ENCODE assay signal across 17 cellular contexts in genomic region chr4:7083597-7084563, GRCh38. TPM values are rescaled to one million over a fixed set of nuclear protein-coding genes. Genes with fewer than 3 reads are reported as not detected.
A peak's percentile ranks its signal among the peaks of the same experiment; 100 is the strongest.
DNase-seq lines count a peak whose midpoint lies in the region; ATAC-seq and TF ChIP-seq lines count a peak whose summit lies in the region.
"Had no signal": no experiment of that assay in that cellular context is flagged by ENCODE, and none has a peak within 500 bp of the region (broad histone marks: within the 10 kb centered on the region; RNA-seq: fewer than 3 reads in every experiment).

No MANE protein-coding gene starts in this region.

- H3K4me3 ChIP-seq in heart left ventricle (peak overlapping the region in 8 of 12 donors; percentile 10 to 42 (median 34)), right atrium auricular region (peak overlapping the region in 1 of 2 donors; percentile 4), ascending aorta (peak overlapping the region; percentile 1 to 26), right lobe of liver (peak overlapping the region; percentile 31 to 45 (median 44)), upper lobe of right lung (peak overlapping the region; percentile 21)

- H3K9me3 Mint-ChIP-seq in natural killer cell treated with Interleukin-12 subunit alpha and Interleukin-12 subunit beta and Interleukin-15 and Interleukin-18, amount 100 ng/mL, for 72 hours = no peaks in the 10 kb centered on the region
- H3K9me3 Mint-ChIP-seq: activated naive CD4-positive, alpha-beta T cell treated with anti-CD3 and anti-CD28 coated beads, Interleukin-2, amount 50 U/mL, for 72 hours had no signal

- TF ChIP-seq POLR2A in heart left ventricle (IDR thresholded peaks at IDR 0.05) = no peak
- TF ChIP-seq POLR2A in right lobe of liver (IDR thresholded peaks at IDR 0.05) = no peak

- peaks cover 29 to 47% of the 10 kb centered on the region in 2 donors for H3K27me3 Mint-ChIP-seq in natural killer cell treated with Interleukin-12 subunit alpha and Interleukin-12 subunit beta and Interleukin-15 and Interleukin-18, amount 100 ng/mL, for 72 hours

- TF ChIP-seq CTCF in heart left ventricle (IDR thresholded peaks at IDR 0.05) = no peak
- no peak for TF ChIP-seq CTCF in right atrium auricular region (IDR thresholded peaks at IDR 0.05)
- TF ChIP-seq CTCF in ascending aorta (IDR thresholded peaks at IDR 0.05) = no peak
- TF ChIP-seq CTCF in right lobe of liver (IDR thresholded peaks at IDR 0.05) = peak in 1 of 4 donors; percentile 7
- no peak for TF ChIP-seq CTCF in upper lobe of right lung (IDR thresholded peaks at IDR 0.05)

- ATAC-seq in heart left ventricle = peak in 3 of 4 donors; percentile 30 to 47 (median 41)
- peak; percentile 44 to 74 (median 68) for ATAC-seq in right lobe of liver
- ATAC-seq in upper lobe of right lung = no peak
- no peak for ATAC-seq in natural killer cell treated with Interleukin-12 subunit alpha and Interleukin-12 subunit beta and Interleukin-15 and Interleukin-18, amount 100 ng/mL, for 72 hours
- ATAC-seq: activated CD4-positive, alpha-beta T cell treated with anti-CD3 and anti-CD28 coated beads for 36 hours; activated naive CD4-positive, alpha-beta T cell treated with anti-CD3 and anti-CD28 coated beads, Interleukin-2, amount 50 U/mL, for 72 hours; foreskin keratinocyte had no signal

- no peak overlapping the region for H3K4me3 Mint-ChIP-seq in natural killer cell treated with Interleukin-12 subunit alpha and Interleukin-12 subunit beta and Interleukin-15 and Interleukin-18, amount 100 ng/mL, for 72 hours
- H3K4me3 Mint-ChIP-seq: activated CD4-positive, alpha-beta T cell treated with anti-CD3 and anti-CD28 coated beads for 36 hours; neural crest cell had no signal

- H3K9me3 ChIP-seq in heart left ventricle = peaks cover 0 to 17% (median 0%) of the 10 kb centered on the region in 12 donors
- H3K9me3 ChIP-seq in right atrium auricular region = no peaks in the 10 kb centered on the region
- H3K9me3 ChIP-seq in ascending aorta = peaks cover 0 to 2% of the 10 kb centered on the region in 2 donors
- no peaks in the 10 kb centered on the region for H3K9me3 ChIP-seq in right lobe of liver
- H3K9me3 ChIP-seq in upper lobe of right lung = no peaks in the 10 kb centered on the region

- H3K4me1 ChIP-seq in heart left ventricle = peaks cover 0 to 6% (median 0%) of the 10 kb centered on the region in 12 donors
- H3K4me1 ChIP-seq in right atrium auricular region = no peaks in the 10 kb centered on the region
- no peaks in the 10 kb centered on the region for H3K4me1 ChIP-seq in ascending aorta
- H3K4me1 ChIP-seq in right lobe of liver = peaks cover 0 to 6% (median 0%) of the 10 kb centered on the region in 4 donors
- no peaks in the 10 kb centered on the region for H3K4me1 ChIP-seq in upper lobe of right lung
- H3K4me1 ChIP-seq: foreskin keratinocyte had no signal

- no peaks in the 10 kb centered on the region for H3K4me1 Mint-ChIP-seq in natural killer cell treated with Interleukin-12 subunit alpha and Interleukin-12 subunit beta and Interleukin-15 and Interleukin-18, amount 100 ng/mL, for 72 hours (ENCODE audit: low read depth in 2 of 2)
- H3K4me1 Mint-ChIP-seq: activated CD4-positive, alpha-beta T cell treated with anti-CD3 and anti-CD28 coated beads for 36 hours; neural crest cell had no signal

- H3K27ac ChIP-seq in heart left ventricle (peak overlapping the region in 6 of 12 donors; percentile 5 to 58 (median 40)), right atrium auricular region (peak overlapping the region in 1 of 2 donors; percentile 14), ascending aorta (no peak overlapping the region), right lobe of liver (peak overlapping the region; percentile 13 to 50 (median 48)), upper lobe of right lung (no peak overlapping the region)
- H3K27ac ChIP-seq: foreskin keratinocyte, tibial nerve had no signal

- DNase-seq in heart left ventricle (no peak), right atrium auricular region (ENCODE audit: low spot score) (no peak), ascending aorta (ENCODE audit: low spot score in 2 of 2) (no peak), right lobe of liver (no peak), upper lobe of right lung (no peak), NCI-H187 (lab: John Stamatoyannopoulos, UW) (no peak), cerebellum (ENCODE audit: low spot score) (no peak)
- DNase-seq in natural killer cell treated with Interleukin-12 subunit alpha and Interleukin-12 subunit beta and Interleukin-15 and Interleukin-18, amount 100 ng/mL, for 72 hours (ENCODE audit: low spot score) = no peak
- DNase-seq: activated CD4-positive, alpha-beta T cell treated with anti-CD3 and anti-CD28 coated beads for 36 hours; effector memory CD4-positive, alpha-beta T cell; foreskin keratinocyte; mammary epithelial cell; MV-4-11; right cardiac atrium had no signal

- WGBS in heart left ventricle, 4 donors = 56 to 67% (median 63%) methylated on average over 9 of the region's 9 CpGs
- 39% methylated on average over 8 of the region's 9 CpGs for WGBS in right lobe of liver (ENCODE audit: insufficient coverage, low coverage, low lambda C conversion rate, missing lambda C conversion rate)

- no peak overlapping the region for H3K27ac Mint-ChIP-seq in natural killer cell treated with Interleukin-12 subunit alpha and Interleukin-12 subunit beta and Interleukin-15 and Interleukin-18, amount 100 ng/mL, for 72 hours
- H3K27ac Mint-ChIP-seq: activated CD4-positive, alpha-beta T cell treated with anti-CD3 and anti-CD28 coated beads for 36 hours; activated naive CD4-positive, alpha-beta T cell treated with anti-CD3 and anti-CD28 coated beads, Interleukin-2, amount 50 U/mL, for 72 hours had no signal

- no peaks in the 10 kb centered on the region for H3K36me3 Mint-ChIP-seq in natural killer cell treated with Interleukin-12 subunit alpha and Interleukin-12 subunit beta and Interleukin-15 and Interleukin-18, amount 100 ng/mL, for 72 hours

- H3K36me3 ChIP-seq in heart left ventricle = no peaks in the 10 kb centered on the region
- H3K36me3 ChIP-seq in right atrium auricular region = no peaks in the 10 kb centered on the region
- no peaks in the 10 kb centered on the region for H3K36me3 ChIP-seq in ascending aorta
- no peaks in the 10 kb centered on the region for H3K36me3 ChIP-seq in right lobe of liver
- no peaks in the 10 kb centered on the region for H3K36me3 ChIP-seq in upper lobe of right lung
- H3K36me3 ChIP-seq: tibial nerve had no signal

- peaks cover 0 to 34% (median 0%) of the 10 kb centered on the region in 9 donors for H3K27me3 ChIP-seq in heart left ventricle
- H3K27me3 ChIP-seq in right atrium auricular region = no peaks in the 10 kb centered on the region
- H3K27me3 ChIP-seq in ascending aorta = no peaks in the 10 kb centered on the region
- no peaks in the 10 kb centered on the region for H3K27me3 ChIP-seq in right lobe of liver
- peaks cover 18% of the 10 kb centered on the region for H3K27me3 ChIP-seq in upper lobe of right lung

- intact Hi-C loops in heart left ventricle (cut with DNase I) (loop anchor here in 1 of 10 donors (5.0 kb wide), 1 partner anchor 97 kb away; no protein-coding TSS in a partner anchor), ascending aorta (cut with DNase I) (no loop called here), right lobe of liver (cut with DNase I) (no loop called here), upper lobe of right lung (cut with DNase I) (no loop called here)

RNA-seq across cellular contexts. Expression of gene GRPEL1, which starts 16.0 kb away (rescaled TPM):
- total RNA-seq in heart left ventricle = 10 to 100 TPM; 38.6 to 68.1 (median 55.4) TPM
- polyA plus RNA-seq in heart left ventricle = 10 to 100 TPM; 43.7 to 70.8 TPM
- total RNA-seq in right atrium auricular region = 10 to 100 TPM; 17.8 to 18.4 TPM
- total RNA-seq in ascending aorta = 42.5 TPM
- total RNA-seq in right lobe of liver = 10 to 100 TPM; 30.0 to 49.2 (median 45.3) TPM
- total RNA-seq in upper lobe of right lung = 27.8 TPM
- total RNA-seq in cerebellum = 12.2 TPM
- total RNA-seq in natural killer cell treated with Interleukin-12 subunit alpha and Interleukin-12 subunit beta and Interleukin-15 and Interleukin-18, amount 100 ng/mL, for 72 hours = 10 to 100 TPM; 71.0 to 73.6 TPM

RNA-seq across cellular contexts. Expression of gene TADA2B, which starts 40.7 kb away (rescaled TPM):
- total RNA-seq in heart left ventricle = 10 to 100 TPM; 24.5 to 40.2 (median 30.8) TPM
- 10 to 100 TPM; 15.3 to 31.9 TPM for polyA plus RNA-seq in heart left ventricle
- 10 to 100 TPM; 20.8 to 27.0 TPM for total RNA-seq in right atrium auricular region
- 37.3 TPM for total RNA-seq in ascending aorta
- 10 to 100 TPM; 12.1 to 16.3 (median 14.0) TPM for total RNA-seq in right lobe of liver
- total RNA-seq in upper lobe of right lung = 23.2 TPM
- total RNA-seq in cerebellum = 15.8 TPM
- 10 to 100 TPM; 15.8 to 16.9 TPM for total RNA-seq in natural killer cell treated with Interleukin-12 subunit alpha and Interleukin-12 subunit beta and Interleukin-15 and Interleukin-18, amount 100 ng/mL, for 72 hours

Comparison
In these comparisons a context has a peak if more than half of its experiments do, and no peak if none do; other contexts are left out.
1. ATAC-seq: peak in heart left ventricle (3 of 4) and right lobe of liver (4 of 4); none in upper lobe of right lung (single experiment) and natural killer cell treated with Interleukin-12 subunit alpha and Interleukin-12 subunit beta and Interleukin-15 and Interleukin-18, amount 100 ng/mL, for 72 hours (0 of 2).
2. H3K27ac ChIP-seq: peak in right lobe of liver (3 of 3); none in ascending aorta (0 of 2) and upper lobe of right lung (single experiment).